Comparison of ENCODE assay signal across 8 cellular contexts in genomic region chr1:9239622-9240401, GRCh38. TPM values are rescaled to one million over a fixed set of nuclear protein-coding genes. Genes with fewer than 3 reads are reported as not detected.
A peak's percentile ranks its signal among the peaks of the same experiment; 100 is the strongest.
DNase-seq lines count a peak whose midpoint lies in the region; ATAC-seq, FAIRE-seq and TF ChIP-seq lines count a peak whose summit lies in the region.

No MANE protein-coding gene starts in this region.

- ATAC-seq in HG03342 (IDR thresholded peaks at IDR 0.05; ENCODE audit: unreplicated experiment) (peak; percentile 48), omental fat pad (ENCODE audit: low FRiP score) (peak; percentile 53), GM18868 (IDR thresholded peaks at IDR 0.05; ENCODE audit: unreplicated experiment) (no peak)

- no peak overlapping the region for H3K4me3 ChIP-seq in esophagus (ENCODE audit: low read depth in 1 of 2, low read length in 2 of 2)

- 51 to 55% methylated on average over 16 of the region's 16 CpGs for WGBS in esophagus, 2 donors

- H3K4me1 ChIP-seq in esophagus (ENCODE audit: control insufficient read depth in 2 of 2, insufficient read depth in 2 of 2, low read length in 1 of 2): peaks cover 6 to 38% of the 10 kb centered on the region in 2 donors

- FAIRE-seq in urothelium cell line (lab: Jason Lieb, UNC): no peak

- no peaks in the 10 kb centered on the region for H3K27me3 ChIP-seq in esophagus (ENCODE audit: control insufficient read depth in 1 of 2, insufficient read depth in 2 of 2, low read length in 2 of 2)

- H3K9me3 ChIP-seq in esophagus (ENCODE audit: control insufficient read depth in 2 of 2, insufficient read depth in 1 of 2, low read depth in 1 of 2, low read length in 1 of 2): no peaks in the 10 kb centered on the region

- peak overlapping the region; percentile 69 to 86 for H3K27ac ChIP-seq in esophagus (ENCODE audit: low read depth in 2 of 2, low read length in 1 of 2)

- DNase-seq in Ammon's horn (ENCODE audit: low spot score) (peak; percentile 71), omental fat pad (ENCODE audit: low spot score) (no peak), urothelium cell line (ENCODE audit: low spot score) (peak; percentile 68), 8988T (no peak)
- peak; percentile 24 for DNase-seq in activated CD4-positive, alpha-beta T cell treated with anti-CD3 and anti-CD28 coated beads, Interleukin-2, amount 50 U/mL, for 1 hour

- TF ChIP-seq CTCF in omental fat pad (IDR thresholded peaks at IDR 0.05): no peak

- no peaks in the 10 kb centered on the region for H3K36me3 ChIP-seq in esophagus (ENCODE audit: control insufficient read depth in 2 of 2, insufficient read depth in 2 of 2, low read length in 1 of 2)

RNA-seq across cellular contexts. Expression of gene H6PD, which starts 5.2 kb away (rescaled TPM):
- 1 to 10 TPM; 7.1 to 8.9 TPM for polyA plus RNA-seq in esophagus
- total RNA-seq in omental fat pad: 100 to 1,000 TPM in 1 of 4 donors, 10 to 100 TPM in 3; 75.5 to 142 (median 82.7) TPM

RNA-seq across cellular contexts. Expression of gene SPSB1, which starts 52.9 kb away (rescaled TPM):
- polyA plus RNA-seq in esophagus: 10 to 100 TPM; 14.4 to 20.9 TPM
- total RNA-seq in omental fat pad: 100 to 1,000 TPM in 1 of 4 donors, 10 to 100 TPM in 3; 33.5 to 111 (median 76.3) TPM

Comparison
In these comparisons a context has a peak if more than half of its experiments do, and no peak if none do; other contexts are left out.
1. DNase-seq: peak in Ammon's horn (single experiment), activated CD4-positive, alpha-beta T cell treated with anti-CD3 and anti-CD28 coated beads, Interleukin-2, amount 50 U/mL, for 1 hour (single experiment) and urothelium cell line (single experiment); none in omental fat pad (single experiment) and 8988T (single experiment).